ENCODE assay signal across 1 cellular context in genomic region chr22:40567626-40568328, GRCh38.
TF ChIP-seq lines count a peak whose summit lies in the region.

No MANE protein-coding gene starts in this region.

TF ChIP-seq in IMR-90, 13 proteins besides CTCF, POLR2A, EP300 and RAD21 (continued from another document):
- TF ChIP-seq, protein P1, sequence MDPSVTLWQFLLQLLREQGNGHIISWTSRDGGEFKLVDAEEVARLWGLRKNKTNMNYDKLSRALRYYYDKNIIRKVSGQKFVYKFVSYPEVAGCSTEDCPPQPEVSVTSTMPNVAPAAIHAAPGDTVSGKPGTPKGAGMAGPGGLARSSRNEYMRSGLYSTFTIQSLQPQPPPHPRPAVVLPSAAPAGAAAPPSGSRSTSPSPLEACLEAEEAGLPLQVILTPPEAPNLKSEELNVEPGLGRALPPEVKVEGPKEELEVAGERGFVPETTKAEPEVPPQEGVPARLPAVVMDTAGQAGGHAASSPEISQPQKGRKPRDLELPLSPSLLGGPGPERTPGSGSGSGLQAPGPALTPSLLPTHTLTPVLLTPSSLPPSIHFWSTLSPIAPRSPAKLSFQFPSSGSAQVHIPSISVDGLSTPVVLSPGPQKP (IDR thresholded peaks at IDR 0.05; ENCODE audit: borderline replicate concordance, low read depth, low read length): no peak
